16 cellular contexts compared by ENCODE assay signal in the genomic region with DNA sequence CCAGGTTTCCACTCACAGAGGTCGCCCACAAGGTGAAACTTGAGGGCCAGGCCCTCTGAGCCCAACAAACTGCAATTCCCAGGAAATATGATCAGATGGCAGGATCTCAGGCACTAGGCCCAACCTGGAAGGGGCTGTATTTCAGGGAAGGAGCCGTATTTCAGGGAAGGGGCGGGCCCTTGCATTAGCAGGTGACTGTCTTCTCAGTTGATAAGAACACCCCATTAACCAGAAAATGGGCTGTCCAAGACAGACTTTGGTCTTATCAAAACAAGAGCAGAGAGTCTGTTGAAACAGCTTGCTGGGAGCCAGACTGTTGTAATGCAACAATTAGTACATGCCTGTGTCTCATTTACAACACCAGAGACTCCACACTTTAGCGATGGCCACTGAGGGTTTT. TPM values are rescaled to one million over a fixed set of nuclear protein-coding genes. Genes with fewer than 3 reads are reported as not detected.
DNase-seq lines count a peak whose midpoint lies in the region; ATAC-seq, FAIRE-seq and TF ChIP-seq lines count a peak whose summit lies in the region.
"Had no signal": no experiment of that assay in that cellular context is flagged by ENCODE, and none has a peak within 500 bp of the region (broad histone marks: within the 10 kb centered on the region; RNA-seq: fewer than 3 reads in every experiment).

No MANE protein-coding gene starts in this region.

- TF ChIP-seq RAD21 in K562 (CRISPR knock-in tag; conservative IDR thresholded peaks at IDR 0.05 in 1 of 2, IDR thresholded peaks at IDR 0.05 in 1 of 2) (no peak), SK-N-SH (IDR thresholded peaks at IDR 0.05; ENCODE audit: low read length) (no peak)

- no peak for TF ChIP-seq POLR2A in K562 (conservative IDR thresholded peaks at IDR 0.05)

- no TSS peak for BruUV-seq in K562 (replicated peaks; lab: Mats Ljungman, UMichigan)

- H3K9me3 ChIP-seq in K562 (replicated peaks; ENCODE audit: control insufficient read depth, insufficient read depth, low read depth, low read length) = peaks cover 3% of the 10 kb centered on the region; the same call in 1 of the 2 replicates
- H3K9me3 ChIP-seq in hepatocyte (ENCODE audit: low read depth) = no peaks in the 10 kb centered on the region
- H3K9me3 ChIP-seq in small intestine (ENCODE audit: control insufficient read depth, low read depth) = no peaks in the 10 kb centered on the region
- H3K9me3 ChIP-seq in SK-N-SH = no peaks in the 10 kb centered on the region

- H3K4me2 ChIP-seq in K562 (ENCODE audit: insufficient read depth, low read length) (peak overlapping the region; percentile 19), hepatocyte (no peak overlapping the region), SK-N-SH (no peak overlapping the region)
- H3K4me2 ChIP-seq: PC-9 had no signal

- CTCF ChIA-PET in K562 (lab: Yijun Ruan, JAX; ENCODE audit: low intra/inter-chr PET ratio) = no interaction called here
- CTCF ChIA-PET in SK-N-SH (lab: Yijun Ruan, JAX) = interaction anchor here (2.3 to 9.3 kb wide), 2 partner anchors 12 to 45 kb away, joined by 7 to 69 read pairs; no protein-coding TSS in a partner anchor

- ATAC-seq in K562 (peak; percentile 79), GM21390 (IDR thresholded peaks at IDR 0.05; ENCODE audit: unreplicated experiment) (no peak), GM18861 (IDR thresholded peaks at IDR 0.05; ENCODE audit: unreplicated experiment) (no peak)

- H3K9me2 ChIP-seq in hepatocyte (replicated peaks; ENCODE audit: insufficient read depth) = no peaks in the 10 kb centered on the region
- H3K9me2 ChIP-seq in SK-N-SH = no peaks in the 10 kb centered on the region

- POLR2A ChIA-PET in K562 (lab: Yijun Ruan, JAX) = interaction anchor here (0.5 to 3.6 kb wide), 4 partner anchors 10 to 990 kb away, joined by 3 to 15 read pairs (median 3); no protein-coding TSS in a partner anchor
- POLR2A ChIA-PET in SK-N-SH (lab: Yijun Ruan, JAX) = interaction anchor here (0.6 kb wide), 1 partner anchor 261 kb away, joined by 5 read pairs; no protein-coding TSS in a partner anchor

- FAIRE-seq in K562 (lab: Jason Lieb, UNC) (peak; percentile 86), small intestine (lab: Jason Lieb, UNC) (no peak)

- 0 out of 5 replicates have a peak, but pooled peaks cover 0 to 4% of the 10 kb centered on the region in 2 experiments for H3K27me3 ChIP-seq in K562 (ENCODE audit: control insufficient read depth in 2 of 2, insufficient read depth in 2 of 2, low read length in 2 of 2)
- no peaks in the 10 kb centered on the region for H3K27me3 ChIP-seq in hepatocyte
- no peaks in the 10 kb centered on the region for H3K27me3 ChIP-seq in small intestine (ENCODE audit: control insufficient read depth in 2 of 2, insufficient read depth in 2 of 2, low read length in 2 of 2)
- H3K27me3 ChIP-seq in SK-N-SH (ENCODE audit: insufficient read depth) = no peaks in the 10 kb centered on the region
- H3K27me3 ChIP-seq: BLaER1 treated with 17β-estradiol and CSF1 and Interleukin-3, amounts not matched to agents 10 nM and 100 nM had no signal

- TF ChIP-seq EP300 in K562 (IDR thresholded peaks at IDR 0.05; ENCODE audit: low read length) (peak; percentile 75), SK-N-SH (IDR thresholded peaks at IDR 0.05; ENCODE audit: borderline replicate concordance in 1 of 2, low read depth in 1 of 2, low read length in 1 of 2) (no peak)

- H3K27ac ChIP-seq in K562 (ENCODE audit: extremely low read depth, low read depth, low read length) = peak overlapping the region; percentile 28; the same call in 2 of the 3 replicates
- peak overlapping the region; percentile 75 for H3K27ac ChIP-seq in hepatocyte
- H3K27ac ChIP-seq in small intestine (ENCODE audit: low read depth in 1 of 2, low read length in 1 of 2) = peak overlapping the region; percentile 58 to 70
- no peak overlapping the region for H3K27ac ChIP-seq in SK-N-SH (ENCODE audit: low read depth in 2 of 2, low read length in 1 of 2)
- H3K27ac ChIP-seq: BLaER1 treated with 17β-estradiol and CSF1 and Interleukin-3, amounts not matched to agents 10 nM and 100 nM; PC-9 had no signal

- H3K9ac ChIP-seq in K562 (ENCODE audit: insufficient read depth in 1 of 2, low read depth in 2 of 2, low read length in 2 of 2) = peak overlapping the region; percentile 14 to 49; a peak in 1 of 4 replicates
- no peak overlapping the region for H3K9ac ChIP-seq in SK-N-SH
- H3K9ac ChIP-seq: BLaER1 treated with 17β-estradiol and CSF1 and Interleukin-3, amounts not matched to agents 10 nM and 100 nM had no signal

- 13% methylated on average over 4 of the region's 4 CpGs for WGBS in K562 (ENCODE audit: insufficient coverage, low coverage, missing lambda C conversion rate)
- 55% methylated on average over 4 of the region's 4 CpGs for WGBS in hepatocyte (ENCODE audit: low lambda C conversion rate, missing lambda C conversion rate)
- 38 to 67% (median 44%) methylated on average over 4 of the region's 4 CpGs for WGBS in small intestine, 3 donors
- 89% methylated on average over 4 of the region's 4 CpGs for WGBS in SK-N-SH (ENCODE audit: low lambda C conversion rate)

- H3K36me3 ChIP-seq in K562 (ENCODE audit: control insufficient read depth, insufficient read depth, low read length) = no peaks in the 10 kb centered on the region
- no peaks in the 10 kb centered on the region for H3K36me3 ChIP-seq in hepatocyte (replicated peaks; ENCODE audit: insufficient read depth, low read depth)
- H3K36me3 ChIP-seq in small intestine (ENCODE audit: control insufficient read depth in 2 of 2, insufficient read depth in 2 of 2, low read length in 2 of 2) = no peaks in the 10 kb centered on the region
- H3K36me3 ChIP-seq in SK-N-SH (replicated peaks in 1 of 2; ENCODE audit: control insufficient read depth in 1 of 2, insufficient read depth in 2 of 2, low read length in 1 of 2) = no peaks in the 10 kb centered on the region
- H3K36me3 ChIP-seq: BLaER1 treated with 17β-estradiol and CSF1 and Interleukin-3, amounts not matched to agents 10 nM and 100 nM had no signal

- H4K20me1 ChIP-seq in K562 (replicated peaks; ENCODE audit: control insufficient read depth, insufficient read depth, low read length) (peaks cover 9% of the 10 kb centered on the region; the same call in 1 of the 2 replicates), hepatocyte (ENCODE audit: insufficient read depth, poor library complexity, severe bottlenecking) (no peaks in the 10 kb centered on the region), SK-N-SH (ENCODE audit: insufficient read depth) (no peaks in the 10 kb centered on the region)
- H4K20me1 ChIP-seq: BLaER1 treated with 17β-estradiol and CSF1 and Interleukin-3, amounts not matched to agents 10 nM and 100 nM had no signal

- TF ChIP-seq CTCF in K562 (IDR thresholded peaks at IDR 0.05 in 2 of 3, conservative IDR thresholded peaks at IDR 0.05 in 1 of 3; ENCODE audit: insufficient read depth in 2 of 3, low read depth in 1 of 3, low read length in 3 of 3) = no peak
- TF ChIP-seq CTCF in hepatocyte (IDR thresholded peaks at IDR 0.05; ENCODE audit: poor library complexity) = no peak
- no peak for TF ChIP-seq CTCF in SK-N-SH (IDR thresholded peaks at IDR 0.05)

- H2AFZ ChIP-seq in K562 (ENCODE audit: low read depth, low read length) = peak overlapping the region; percentile 37
- no peak overlapping the region for H2AFZ ChIP-seq in hepatocyte
- H2AFZ ChIP-seq in SK-N-SH (ENCODE audit: low read depth) = no peak overlapping the region
- H2AFZ ChIP-seq: PC-9 had no signal

- H3K4me3 ChIP-seq in K562 = no peak overlapping the region
- H3K4me3 ChIP-seq in hepatocyte = no peak overlapping the region
- H3K4me3 ChIP-seq in small intestine (ENCODE audit: low read depth in 1 of 2, low read length in 2 of 2) = no peak overlapping the region
- no peak overlapping the region for H3K4me3 ChIP-seq in SK-N-SH (ENCODE audit: low read depth in 2 of 2, low read length in 1 of 2)
- H3K4me3 ChIP-seq: BLaER1 treated with 17β-estradiol and CSF1 and Interleukin-3, amounts not matched to agents 10 nM and 100 nM; PC-9 had no signal

- in situ Hi-C loops in K562 (cut with MboI) = no loop called here

- H3K9me1 ChIP-seq in K562 (ENCODE audit: control insufficient read depth, insufficient read depth, low read length) = no peaks in the 10 kb centered on the region

- no peaks in the 10 kb centered on the region for H3F3A ChIP-seq in SK-N-SH (replicated peaks; ENCODE audit: insufficient read depth)

- H3K79me2 ChIP-seq in K562 (ENCODE audit: control insufficient read depth, insufficient read depth, low read length) (no peaks in the 10 kb centered on the region), hepatocyte (no peaks in the 10 kb centered on the region), SK-N-SH (ENCODE audit: insufficient read depth) (no peaks in the 10 kb centered on the region)

- intact Hi-C loops in K562 (cut with micrococcal nuclease) = no loop called here

- DNase-seq in NCI-H510A treated with DMSO at 0.1 percent for 48 hours (lab: John Stamatoyannopoulos, UW) (peak; percentile 10), NCI-H510A (lab: John Stamatoyannopoulos, UW) (no peak), K562 (ENCODE audit: extremely low read depth in 1 of 4, low spot score in 3 of 4) (peak; percentile 82 to 89 (median 88)), hepatocyte (ENCODE audit: low spot score) (peak; percentile 57), small intestine (peak; percentile 89), SK-N-SH (no peak)
- DNase-seq: 8988T, DMS153, NCI-H1436 treated with DMSO at 0.1 percent for 48 hours, NCI-H2081, NCI-H2227 treated with DMSO at 0.1 percent for 48 hours, PC-9 had no signal

- H3K4me1 ChIP-seq in K562 (replicated peaks in 1 of 2; ENCODE audit: control insufficient read depth in 2 of 2, insufficient read depth in 2 of 2, low read length in 2 of 2) (peaks cover 28 to 33% of the 10 kb centered on the region in 2 experiments), hepatocyte (ENCODE audit: insufficient read depth) (peaks cover 18% of the 10 kb centered on the region), small intestine (ENCODE audit: control insufficient read depth in 2 of 2, insufficient read depth in 1 of 2, low read depth in 1 of 2, low read length in 1 of 2) (peaks cover 6 to 13% of the 10 kb centered on the region in 2 donors), SK-N-SH (ENCODE audit: control insufficient read depth in 1 of 2, insufficient read depth in 2 of 2, low read depth in 1 of 2, low read length in 1 of 2) (peaks cover 6 to 9% of the 10 kb centered on the region in 2 experiments; a peak in 2 of 4 replicates)

RNA-seq across cellular contexts. Expression of a gene that starts 10.9 kb away (rescaled TPM):
- total RNA-seq in K562 (2011; cell fraction: chromatin; rRNA removed; ENCODE audit: low replicate concordance) = not detected in 2 replicates
- not detected in 2 replicates for total RNA-seq in K562 (2011; cell fraction: nucleolus; rRNA removed)
- total RNA-seq in K562 (2011; cell fraction: nucleoplasm; rRNA removed) = not detected in 2 replicates
- total RNA-seq in K562 (2014; rRNA removed) (not detected in 2 replicates), K562 (2014; rRNA removed; fragmentation: Illumina TruSeq; extraction: Trizol) (not detected in 2 replicates), K562 (2015; rRNA removed; fragmentation: Illumina TruSeq; extraction: Trizol) (not detected in 2 replicates), K562 (2021) (not detected in 2 replicates), hepatocyte (27.6 and 29.1 TPM in 2 replicates)
- polyA plus RNA-seq in K562 (2011; rRNA removed) (not detected in 2 replicates), K562 (2014; fragmentation: Illumina TruSeq; extraction: Trizol) (not detected in 2 replicates), K562 (2014; fragmentation: Nextera tagmentation; extraction: Ambion mirVana) (not detected), K562 (2014; rRNA removed) (not detected in 2 replicates), hepatocyte (28.1 and 29.2 TPM in 2 replicates), small intestine (10 to 100 TPM in 2 of 3 donors, 1 to 10 TPM in 1; 2.6 to 26.7 (median 17.2) TPM), SK-N-SH (2012; rRNA removed) (not detected in 2 replicates)
- polyA plus RNA-seq in K562 (2011; cell fraction: cytosol; rRNA removed) = not detected in 2 replicates
- polyA plus RNA-seq in K562 (2011; cell fraction: nucleus; rRNA removed) = not detected in 2 replicates
- not detected in 2 replicates for polyA plus RNA-seq in K562 (2012)
- polyA minus RNA-seq in K562 (2011; rRNA and poly(A)+ RNA removed) = not detected in 2 replicates
- polyA minus RNA-seq in K562 (2011; cell fraction: cytosol; rRNA and poly(A)+ RNA removed) = not detected in 2 replicates
- polyA minus RNA-seq in K562 (2011; cell fraction: nucleus; rRNA and poly(A)+ RNA removed) = not detected in 2 replicates
- not detected in 2 replicates for polyA plus RNA-seq in SK-N-SH (2012; cell fraction: cytosol; rRNA removed)
- not detected in 2 replicates for polyA plus RNA-seq in SK-N-SH (2012; cell fraction: nucleus; rRNA removed)
- total RNA-seq: PC-9 had no signal
- polyA plus RNA-seq: IgD-negative memory B cell had no signal

RNA-seq across cellular contexts. Expression of a gene that starts 39.8 kb away (rescaled TPM):
- not detected in 2 replicates for total RNA-seq in K562 (2011; cell fraction: chromatin; rRNA removed; ENCODE audit: low replicate concordance)
- not detected in 2 replicates for total RNA-seq in K562 (2011; cell fraction: nucleolus; rRNA removed)
- total RNA-seq in K562 (2011; cell fraction: nucleoplasm; rRNA removed) = not detected in 2 replicates
- total RNA-seq in K562 (2014; rRNA removed) = 0.12 TPM in 1 of 2 replicates, not detected in the other
- total RNA-seq in K562 (2014; rRNA removed; fragmentation: Illumina TruSeq; extraction: Trizol) = 0.16 and 0.22 TPM in 2 replicates
- total RNA-seq in K562 (2015; rRNA removed; fragmentation: Illumina TruSeq; extraction: Trizol) = not detected in 2 replicates
- 0.16 and 0.22 TPM in 2 replicates for total RNA-seq in K562 (2021)
- 0.07 TPM in 1 of 2 replicates, not detected in the other for polyA plus RNA-seq in K562 (2011; rRNA removed)
- polyA plus RNA-seq in K562 (2011; cell fraction: cytosol; rRNA removed) = not detected in 2 replicates
- not detected in 2 replicates for polyA plus RNA-seq in K562 (2011; cell fraction: nucleus; rRNA removed)
- polyA plus RNA-seq in K562 (2012) = 0.07 and 0.14 TPM in 2 replicates
- 0.12 and 0.32 TPM in 2 replicates for polyA plus RNA-seq in K562 (2014; fragmentation: Illumina TruSeq; extraction: Trizol)
- under 1 TPM; 0.08 to 0.17 TPM for polyA plus RNA-seq in K562 (2014; fragmentation: Nextera tagmentation; extraction: Ambion mirVana)
- not detected in 2 replicates for polyA plus RNA-seq in K562 (2014; rRNA removed)
- not detected in 2 replicates for polyA minus RNA-seq in K562 (2011; rRNA and poly(A)+ RNA removed)
- polyA minus RNA-seq in K562 (2011; cell fraction: cytosol; rRNA and poly(A)+ RNA removed) = not detected in 2 replicates
- not detected in 2 replicates for polyA minus RNA-seq in K562 (2011; cell fraction: nucleus; rRNA and poly(A)+ RNA removed)
- total RNA-seq in hepatocyte = 0.88 and 1.2 TPM in 2 replicates
- polyA plus RNA-seq in hepatocyte = 0.60 and 1.2 TPM in 2 replicates
- 10 to 100 TPM; 12.5 to 26.2 (median 19.5) TPM for polyA plus RNA-seq in small intestine
- polyA plus RNA-seq in SK-N-SH (2012; rRNA removed) = 0.31 and 0.39 TPM in 2 replicates
- polyA plus RNA-seq in SK-N-SH (2012; cell fraction: cytosol; rRNA removed) = 0.12 and 0.29 TPM in 2 replicates
- 0.42 and 0.58 TPM in 2 replicates for polyA plus RNA-seq in SK-N-SH (2012; cell fraction: nucleus; rRNA removed)

Comparison
In these comparisons a context has a peak if more than half of its experiments do, and no peak if none do; other contexts are left out.
1. DNase-seq: peak in NCI-H510A treated with DMSO at 0.1 percent for 48 hours (single experiment), K562 (4 of 4), hepatocyte (single experiment) and small intestine (single experiment); none in NCI-H510A (single experiment) and SK-N-SH (single experiment).
2. H3K27ac ChIP-seq: peak in K562 (single experiment), hepatocyte (single experiment) and small intestine (2 of 2); none in SK-N-SH (0 of 2).